Comparison of ENCODE assay signal across 1 cellular context in the genomic region with DNA sequence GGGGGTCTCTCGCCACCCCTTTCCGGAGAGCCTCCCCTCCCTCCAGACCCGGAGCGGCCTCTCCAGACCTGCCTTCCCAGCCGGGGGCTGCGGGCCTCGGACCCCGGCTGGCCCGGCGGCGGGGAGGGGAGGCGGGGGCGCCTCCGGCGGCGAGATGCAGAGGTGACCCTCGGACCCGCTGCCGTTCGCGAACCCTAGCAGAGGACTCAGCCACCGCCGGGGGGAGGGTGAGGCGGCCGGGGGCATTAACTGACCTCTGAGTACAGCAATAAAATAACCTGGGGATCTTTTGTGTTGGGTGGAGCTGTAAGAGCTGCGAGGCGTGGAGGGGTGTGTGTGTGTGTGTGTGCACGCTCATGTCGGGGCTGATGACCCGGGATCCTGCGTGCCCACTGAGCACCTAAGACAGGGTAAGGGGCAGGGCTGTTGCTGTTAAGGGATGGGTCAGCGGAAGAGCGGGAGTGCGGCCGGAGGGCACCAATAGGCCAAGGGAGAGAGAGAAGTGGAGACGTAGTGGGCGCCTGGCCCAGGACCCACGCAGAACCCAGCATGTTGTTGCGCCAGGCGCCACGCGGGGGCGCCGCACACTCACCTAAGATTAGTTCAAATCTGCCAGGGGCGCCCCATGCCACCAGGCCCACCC.
TF ChIP-seq lines count a peak whose summit lies in the region.

No MANE protein-coding gene starts in this region.

TF ChIP-seq in WTC11, 78 proteins besides CTCF, POLR2A, EP300 and RAD21:
- TF ChIP-seq OVOL2 (CRISPR knock-in tag; IDR thresholded peaks at IDR 0.05; ENCODE audit: borderline replicate concordance): no peak
- peak; percentile 26; the same call in 1 of the 2 replicates for TF ChIP-seq NFE2L1 (CRISPR knock-in tag; IDR thresholded peaks at IDR 0.05)
- 0 out of 2 replicates have a peak, but pooled peaks have one; percentile 38 for TF ChIP-seq RELA (CRISPR knock-in tag; IDR thresholded peaks at IDR 0.05; ENCODE audit: borderline replicate concordance)
